Comparison of ENCODE assay signal across 1 cellular context in the genomic region with DNA sequence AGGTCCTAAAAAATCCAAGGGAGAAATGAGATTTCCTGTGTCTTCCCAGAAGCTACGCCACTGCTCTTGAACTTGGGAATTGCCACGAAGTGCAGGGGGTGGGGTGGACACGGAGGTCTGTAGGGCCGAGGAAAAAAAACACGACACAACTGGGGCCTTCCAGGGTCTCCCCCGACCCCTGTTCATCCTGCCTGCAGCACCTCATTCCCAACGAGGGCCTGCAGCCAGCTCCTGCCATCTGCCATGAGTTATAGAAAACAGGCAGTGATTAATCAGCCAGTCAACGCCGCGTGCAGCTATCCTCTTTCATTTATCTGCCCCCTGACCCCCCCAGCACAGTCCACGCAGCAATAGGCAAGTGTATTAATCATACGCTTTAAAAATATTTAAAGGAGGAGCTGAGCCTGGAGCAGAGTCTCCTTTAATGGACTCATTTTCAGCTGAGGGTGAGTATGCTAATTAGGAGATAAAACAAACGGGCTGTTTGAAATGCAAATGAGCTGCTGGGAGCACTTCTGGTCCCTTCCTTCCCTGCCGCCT.
A peak's percentile ranks its signal among the peaks of the same experiment; 100 is the strongest.
TF ChIP-seq lines count a peak whose summit lies in the region.

No MANE protein-coding gene starts in this region.

TF ChIP-seq in A549, 52 proteins besides CTCF, POLR2A, EP300 and RAD21 (continued from another document):
- TF ChIP-seq, protein P1, sequence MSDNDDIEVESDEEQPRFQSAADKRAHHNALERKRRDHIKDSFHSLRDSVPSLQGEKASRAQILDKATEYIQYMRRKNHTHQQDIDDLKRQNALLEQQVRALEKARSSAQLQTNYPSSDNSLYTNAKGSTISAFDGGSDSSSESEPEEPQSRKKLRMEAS (IDR thresholded peaks at IDR 0.05) = peak; percentile 87
- TF ChIP-seq RFX5 (IDR thresholded peaks at IDR 0.05) = no peak
- TF ChIP-seq SMC3 (IDR thresholded peaks at IDR 0.05) = no peak
- no peak for TF ChIP-seq MAFK (IDR thresholded peaks at IDR 0.05; ENCODE audit: partially characterized antibody)
- no peak for TF ChIP-seq CBX2 (IDR thresholded peaks at IDR 0.05; ENCODE audit: borderline replicate concordance, low read depth)
- peak; percentile 93; the same call in 1 of the 2 replicates for TF ChIP-seq FOXS1 (CRISPR knock-in tag; IDR thresholded peaks at IDR 0.05)
- peak; percentile 21 for TF ChIP-seq CHD2 (IDR thresholded peaks at IDR 0.05; ENCODE audit: low read length, partially characterized antibody)
- TF ChIP-seq CHD4 (IDR thresholded peaks at IDR 0.05; ENCODE audit: borderline replicate concordance) = no peak
- no peak for TF ChIP-seq FOSL2 (IDR thresholded peaks at IDR 0.05)
- peak; percentile 92 for TF ChIP-seq FOSL2 (CRISPR knock-in tag; IDR thresholded peaks at IDR 0.05)
- no peak; the same call in 1 of the 2 replicates for TF ChIP-seq HOXB13 (CRISPR knock-in tag; IDR thresholded peaks at IDR 0.05; ENCODE audit: low read depth)
- TF ChIP-seq CEBPB (IDR thresholded peaks at IDR 0.05) = peak in 1 of 2 experiments; percentile 6; a peak in 1 of 4 replicates
- no peak for TF ChIP-seq JUNB (IDR thresholded peaks at IDR 0.05)
- no peak for TF ChIP-seq ZSCAN20 (CRISPR knock-in tag; IDR thresholded peaks at IDR 0.05)
- TF ChIP-seq HOXA7 (CRISPR knock-in tag; IDR thresholded peaks at IDR 0.05) = peak; percentile 100
- no peak for TF ChIP-seq KDM5A (IDR thresholded peaks at IDR 0.05)
- TF ChIP-seq RCOR1 (IDR thresholded peaks at IDR 0.05; ENCODE audit: low read depth, low read length) = no peak
- TF ChIP-seq, protein P2, sequence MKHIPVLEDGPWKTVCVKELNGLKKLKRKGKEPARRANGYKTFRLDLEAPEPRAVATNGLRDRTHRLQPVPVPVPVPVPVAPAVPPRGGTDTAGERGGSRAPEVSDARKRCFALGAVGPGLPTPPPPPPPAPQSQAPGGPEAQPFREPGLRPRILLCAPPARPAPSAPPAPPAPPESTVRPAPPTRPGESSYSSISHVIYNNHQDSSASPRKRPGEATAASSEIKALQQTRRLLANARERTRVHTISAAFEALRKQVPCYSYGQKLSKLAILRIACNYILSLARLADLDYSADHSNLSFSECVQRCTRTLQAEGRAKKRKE (CRISPR knock-in tag; IDR thresholded peaks at IDR 0.05; ENCODE audit: low read depth) = peak; percentile 99
- TF ChIP-seq, protein P3, sequence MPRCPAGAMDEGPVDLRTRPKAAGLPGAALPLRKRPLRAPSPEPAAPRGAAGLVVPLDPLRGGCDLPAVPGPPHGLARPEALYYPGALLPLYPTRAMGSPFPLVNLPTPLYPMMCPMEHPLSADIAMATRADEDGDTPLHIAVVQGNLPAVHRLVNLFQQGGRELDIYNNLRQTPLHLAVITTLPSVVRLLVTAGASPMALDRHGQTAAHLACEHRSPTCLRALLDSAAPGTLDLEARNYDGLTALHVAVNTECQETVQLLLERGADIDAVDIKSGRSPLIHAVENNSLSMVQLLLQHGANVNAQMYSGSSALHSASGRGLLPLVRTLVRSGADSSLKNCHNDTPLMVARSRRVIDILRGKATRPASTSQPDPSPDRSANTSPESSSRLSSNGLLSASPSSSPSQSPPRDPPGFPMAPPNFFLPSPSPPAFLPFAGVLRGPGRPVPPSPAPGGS (IDR thresholded peaks at IDR 0.05) = peak; percentile 99
- TF ChIP-seq POLR2AphosphoS2 (conservative IDR thresholded peaks at IDR 0.05; ENCODE audit: low read length) = no peak
- peak; percentile 73; the same call in 1 of the 2 replicates for TF ChIP-seq GATA3 (IDR thresholded peaks at IDR 0.05; ENCODE audit: borderline replicate concordance)
- TF ChIP-seq RNF2 (IDR thresholded peaks at IDR 0.05; ENCODE audit: borderline replicate concordance, low read depth) = no peak
- peak; percentile 100 for TF ChIP-seq RARB (CRISPR knock-in tag; IDR thresholded peaks at IDR 0.05)
- TF ChIP-seq TFCP2L1 (CRISPR knock-in tag; IDR thresholded peaks at IDR 0.05) = peak; percentile 100
- TF ChIP-seq, protein P4, sequence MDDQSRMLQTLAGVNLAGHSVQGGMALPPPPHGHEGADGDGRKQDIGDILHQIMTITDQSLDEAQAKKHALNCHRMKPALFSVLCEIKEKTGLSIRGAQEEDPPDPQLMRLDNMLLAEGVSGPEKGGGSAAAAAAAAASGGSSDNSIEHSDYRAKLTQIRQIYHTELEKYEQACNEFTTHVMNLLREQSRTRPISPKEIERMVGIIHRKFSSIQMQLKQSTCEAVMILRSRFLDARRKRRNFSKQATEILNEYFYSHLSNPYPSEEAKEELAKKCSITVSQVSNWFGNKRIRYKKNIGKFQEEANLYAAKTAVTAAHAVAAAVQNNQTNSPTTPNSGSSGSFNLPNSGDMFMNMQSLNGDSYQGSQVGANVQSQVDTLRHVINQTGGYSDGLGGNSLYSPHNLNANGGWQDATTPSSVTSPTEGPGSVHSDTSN (IDR thresholded peaks at IDR 0.05) = peak; percentile 99
TF ChIP-seq in A549: peak in this region for 22.
